29 cellular contexts compared by ENCODE assay signal in the genomic region with DNA sequence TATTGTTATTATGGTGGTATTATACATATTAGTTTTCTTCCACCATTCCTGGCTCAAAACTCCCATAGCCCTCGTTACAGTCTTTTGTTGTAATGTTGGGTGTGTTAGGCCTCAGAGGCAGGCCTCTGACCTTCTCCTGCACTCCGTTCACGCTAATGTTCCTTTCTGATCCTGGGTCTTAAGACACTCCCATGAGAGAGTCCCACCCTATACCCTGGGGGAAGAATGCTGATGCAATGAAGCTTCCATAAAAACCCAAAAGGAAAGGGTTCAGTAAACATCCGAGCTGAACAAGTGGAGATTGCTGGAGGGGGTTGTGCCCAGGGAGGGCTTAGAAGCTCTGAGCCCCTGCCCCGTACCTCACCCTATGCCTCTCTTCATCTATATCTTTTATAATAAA.
"Had no signal": no experiment of that assay in that cellular context is flagged by ENCODE, and none has a peak within 500 bp of the region (broad histone marks: within the 10 kb centered on the region; RNA-seq: fewer than 3 reads in every experiment).

No MANE protein-coding gene starts in this region.

- H3K4me3 ChIP-seq: ascending aorta, cardiac muscle cell had no signal

- FAIRE-seq: TTC549 had no signal

- DNase-seq: activated CD4-positive, alpha-beta T cell treated with anti-CD3 and anti-CD28 coated beads, Interleukin-2, amount 10 ng/mL, durations not matched to agents 24 days and 14 days; activated CD4-positive, alpha-beta T cell treated with anti-CD3 and anti-CD28 coated beads, Interleukin-2, amount 50 U/mL, for 4 hours; activated CD8-positive, alpha-beta T cell treated with anti-CD3 and anti-CD28 coated beads for 36 hours; activated effector memory CD4-positive, alpha-beta T cell treated with anti-CD3 and anti-CD28 coated beads, Interleukin-2, amount 50 U/mL, for 16 hours; activated naive CD4-positive, alpha-beta T cell; activated naive CD4-positive, alpha-beta T cell treated with anti-CD3 and anti-CD28 coated beads, Interleukin-2, amount 50 U/mL, for 16 hours; activated naive CD8-positive, alpha-beta T cell treated with anti-CD3 and anti-CD28 coated beads for 36 hours; activated T-cell treated with anti-CD3 and anti-CD28 coated beads, Interleukin-2, amount 50 U/mL, for 1 hour; activated T-cell treated with anti-CD3 and anti-CD28 coated beads, Interleukin-2, amount 50 U/mL, for 72 hours; amygdala; Kasumi-1; KG1; MM.1S; MV-4-11; NCI-H1092; NCI-H1436 treated with DMSO at 0.1 percent for 48 hours; NCI-H1694 treated with DMSO at 0.1 percent for 48 hours; NCI-H2029; NCI-H345; NCI-H510A; NCI-H526 treated with DMSO at 0.1 percent for 48 hours; NCI-H82 had no signal

- H3K36me3 ChIP-seq: cardiac muscle cell had no signal

- H3K27me3 ChIP-seq: ascending aorta, cardiac muscle cell had no signal

- H3K4me1 ChIP-seq: ascending aorta had no signal

- H3K27ac ChIP-seq: ascending aorta, cardiac muscle cell, RWPE1 had no signal

- ATAC-seq: activated CD8-positive, alpha-beta T cell treated with anti-CD3 and anti-CD28 coated beads for 36 hours; activated T-cell treated with anti-CD3 and anti-CD28 coated beads, Interleukin-2, amount 50 U/mL, for 72 hours; activated T-helper 17 cell treated with anti-CD3 and anti-CD28 coated beads, Interleukin-2, amount 50 U/mL, for 72 hours; Panc1; Right ventricle myocardium inferior had no signal
